In genomic region chr7:74289660-74290589, GRCh38 we compare ENCODE assay signal across 8 cellular contexts. TPM values are rescaled to one million over a fixed set of nuclear protein-coding genes. Genes with fewer than 3 reads are reported as not detected.
DNase-seq lines count a peak whose midpoint lies in the region; ATAC-seq and TF ChIP-seq lines count a peak whose summit lies in the region.

No MANE protein-coding gene starts in this region.

- no peak overlapping the region for H3K27ac Mint-ChIP-seq in Caco-2 (ENCODE audit: unreplicated experiment)

- H3K27ac ChIP-seq in neuronal stem cell (replicated peaks; ENCODE audit: low read length) = no peak overlapping the region

- H3K4me3 ChIP-seq in Caco-2 (ENCODE audit: low read depth, low read length) (peak overlapping the region; percentile 76), fibroblast of the aortic adventitia (ENCODE audit: low read depth, low read length) (peak overlapping the region; percentile 85), neuronal stem cell (ENCODE audit: low read length in 2 of 2) (peak overlapping the region; percentile 93 to 96)

- H3K79me1 ChIP-seq in neuronal stem cell (ENCODE audit: low read depth, low read length) = peaks cover 21% of the 10 kb centered on the region

- H2AK5ac ChIP-seq in neuronal stem cell (ENCODE audit: low read depth, low read length) = peak overlapping the region; percentile 97

- ATAC-seq in GM18517 (IDR thresholded peaks at IDR 0.05; ENCODE audit: unreplicated experiment) = no peak
- no peak for ATAC-seq in HG02870 (IDR thresholded peaks at IDR 0.05; ENCODE audit: unreplicated experiment)

- DNase-seq in Caco-2 = no peak
- peak; percentile 52 for DNase-seq in HT1080 (ENCODE audit: low read depth)
- DNase-seq in activated T-helper 1 cell treated with Interleukin-2 at 50 U/mL for 16 hours (ENCODE audit: low read depth) = peak; percentile 13
- DNase-seq in fibroblast of the aortic adventitia (ENCODE audit: low read depth) = peak; percentile 34
- no peak for DNase-seq in neuronal stem cell (ENCODE audit: low spot score)
- no peak for DNase-seq in GM10248 (ENCODE audit: extremely low spot score)

- peak overlapping the region; percentile 87 for H2BK5ac ChIP-seq in neuronal stem cell (ENCODE audit: low read length)

- H3K36me3 ChIP-seq in Caco-2 (ENCODE audit: control insufficient read depth, insufficient read depth, low read length) (no peaks in the 10 kb centered on the region), neuronal stem cell (replicated peaks in 1 of 2; ENCODE audit: control insufficient read depth in 2 of 2, insufficient read depth in 2 of 2, low read length in 2 of 2) (no peaks in the 10 kb centered on the region)

- peaks cover 54% of the 10 kb centered on the region for H3K4me1 ChIP-seq in Caco-2
- peaks cover 29 to 32% of the 10 kb centered on the region in 2 donors for H3K4me1 ChIP-seq in neuronal stem cell (ENCODE audit: control insufficient read depth in 2 of 2, insufficient read depth in 1 of 2, low read depth in 1 of 2, low read length in 2 of 2)

- H3K4ac ChIP-seq in neuronal stem cell (ENCODE audit: low read length) = peak overlapping the region; percentile 76

- peak overlapping the region; percentile 91 for H2BK15ac ChIP-seq in neuronal stem cell (ENCODE audit: low read length)

- H3K36me3 Mint-ChIP-seq in Caco-2 (ENCODE audit: insufficient read depth, unreplicated experiment) = peaks cover 19% of the 10 kb centered on the region

- no peak overlapping the region for H4K91ac ChIP-seq in neuronal stem cell (ENCODE audit: low read depth, low read length, poor library complexity)

- H3K27me3 Mint-ChIP-seq in Caco-2 (ENCODE audit: insufficient read depth, unreplicated experiment) = no peaks in the 10 kb centered on the region

- H3K4me2 ChIP-seq in neuronal stem cell (ENCODE audit: insufficient read depth, low read length, poor library complexity, severe bottlenecking) = peak overlapping the region; percentile 89

- no peak overlapping the region for H2BK12ac ChIP-seq in neuronal stem cell (ENCODE audit: low read length)

- TF ChIP-seq CTCF in Caco-2 (IDR thresholded peaks at IDR 0.05; ENCODE audit: insufficient read depth in 1 of 2, low read depth in 1 of 2, low read length in 1 of 2, severe bottlenecking in 1 of 2, unreplicated experiment in 1 of 2) (no peak), fibroblast of the aortic adventitia (IDR thresholded peaks at IDR 0.05; ENCODE audit: insufficient read depth, low read length) (no peak), GM10248 (IDR thresholded peaks at IDR 0.05; ENCODE audit: control extremely low read depth, extremely low read depth, low read depth, missing control alignments) (no peak)

- H3K18ac ChIP-seq in neuronal stem cell (ENCODE audit: low read length) = peak overlapping the region; percentile 99

- H2BK120ac ChIP-seq in neuronal stem cell (ENCODE audit: low read depth, low read length) = peak overlapping the region; percentile 87

- CTCF ChIA-PET in Caco-2 (lab: Charles Lee) (interaction anchor here (1.8 kb wide), 1 partner anchor 84 kb away, joined by 4 read pairs; no protein-coding TSS in a partner anchor), GM10248 (lab: Yijun Ruan, JAX) (interaction anchor here (0.7 to 3.0 kb wide), 4 partner anchors 15 to 111 kb away, joined by 3 to 12 read pairs (median 4); no protein-coding TSS in a partner anchor)

- intact Hi-C loops in Caco-2 (cut with micrococcal nuclease; ENCODE audit: unreplicated experiment) = loop anchor here (1.0 to 5.0 kb wide), 3 partner anchors 11 to 77 kb away; no protein-coding TSS in a partner anchor

- no CpG with 5 or more reads among the region's 59 CpGs for WGBS in neuronal stem cell (ENCODE audit: extremely low coverage in 2 of 2, insufficient read length in 2 of 2, insufficient replicate concordance in 1 of 2), 2 donors

- no TSS peak for BruUV-seq in Caco-2 (replicated peaks; lab: Mats Ljungman, UMichigan)

- peak overlapping the region; percentile 78 for H4K8ac ChIP-seq in neuronal stem cell (ENCODE audit: low read depth, low read length)

- H3K14ac ChIP-seq in neuronal stem cell (ENCODE audit: low read length) = peak overlapping the region; percentile 87

- H3K4me3 Mint-ChIP-seq in Caco-2 (ENCODE audit: unreplicated experiment) = peak overlapping the region; percentile 71

- peak overlapping the region; percentile 98 for H3K23ac ChIP-seq in neuronal stem cell (ENCODE audit: low read depth, low read length, poor library complexity)

- H3K9me3 Mint-ChIP-seq in Caco-2 (ENCODE audit: unreplicated experiment) = no peaks in the 10 kb centered on the region

- H3K9me3 ChIP-seq in Caco-2 (no peaks in the 10 kb centered on the region), neuronal stem cell (replicated peaks in 1 of 2; ENCODE audit: control insufficient read depth in 2 of 2, insufficient read depth in 1 of 2, low read depth in 1 of 2, low read length in 2 of 2) (no peaks in the 10 kb centered on the region)

- no peaks in the 10 kb centered on the region for H3K27me3 ChIP-seq in Caco-2 (replicated peaks; ENCODE audit: control insufficient read depth, insufficient read depth, low read length)
- H3K27me3 ChIP-seq in neuronal stem cell (ENCODE audit: control insufficient read depth in 3 of 3, insufficient read depth in 3 of 3, low read depth in 1 of 3, low read length in 3 of 3) = peaks cover 0 to 8% (median 0%) of the 10 kb centered on the region in 3 experiments

- H3K4me1 Mint-ChIP-seq in Caco-2 (ENCODE audit: low read depth, unreplicated experiment) = peaks cover 28% of the 10 kb centered on the region

- POLR2A ChIA-PET in Caco-2 (lab: Charles Lee) (interaction anchor here (0.6 to 0.9 kb wide), 2 partner anchors 10 to 520 kb away, joined by 3 to 4 read pairs; partner anchors contain the start of gene CLDN3), GM10248 (lab: Yijun Ruan, JAX) (interaction anchor here (1.4 kb wide), 1 partner anchor 11 kb away, joined by 3 read pairs; no protein-coding TSS in a partner anchor)

- H3K9ac ChIP-seq in neuronal stem cell (ENCODE audit: low read depth, low read length, poor library complexity) = peak overlapping the region; percentile 92

- H2AFZ ChIP-seq in neuronal stem cell (ENCODE audit: low read length) = peak overlapping the region; percentile 92

RNA-seq across cellular contexts. Expression of gene CLIP2, which starts 0.7 kb away (rescaled TPM):
- total RNA-seq in Caco-2 (2022) (19.5 and 23.5 TPM in 2 replicates), fibroblast of the aortic adventitia (ENCODE audit: low replicate concordance) (31.9 and 89.9 TPM in 2 replicates)
- total RNA-seq in HT1080 (2014; rRNA removed; shearing (Covaris generic)) = 29.3 and 31.5 TPM in 2 replicates
- 13.8 and 15.2 TPM in 2 replicates for polyA plus RNA-seq in HT1080 (2015; cell fraction: cytosol; rRNA removed)
- polyA plus RNA-seq in HT1080 (2015; cell fraction: nucleus; rRNA removed) = 17.8 and 19.5 TPM in 2 replicates
- polyA plus RNA-seq in neuronal stem cell (2013, experiment 1 of 2) = 20.1 TPM
- 18.7 TPM for polyA plus RNA-seq in neuronal stem cell (2013, experiment 2 of 2)

RNA-seq across cellular contexts. Expression of gene RFC2, which starts 35.7 kb away (rescaled TPM):
- total RNA-seq in Caco-2 (2022) (64.9 and 75.6 TPM in 2 replicates), fibroblast of the aortic adventitia (ENCODE audit: low replicate concordance) (2.5 and 39.0 TPM in 2 replicates)
- 103 and 114 TPM in 2 replicates for total RNA-seq in HT1080 (2014; rRNA removed; shearing (Covaris generic))
- polyA plus RNA-seq in HT1080 (2015; cell fraction: cytosol; rRNA removed) = 55.0 and 72.2 TPM in 2 replicates
- 32.8 and 35.4 TPM in 2 replicates for polyA plus RNA-seq in HT1080 (2015; cell fraction: nucleus; rRNA removed)
- 48.8 TPM for polyA plus RNA-seq in neuronal stem cell (2013, experiment 1 of 2)
- 48.1 TPM for polyA plus RNA-seq in neuronal stem cell (2013, experiment 2 of 2)

Comparison
In these comparisons a context has a peak if more than half of its experiments do, and no peak if none do; other contexts are left out.
1. DNase-seq: peak in HT1080 (single experiment), activated T-helper 1 cell treated with Interleukin-2 at 50 U/mL for 16 hours (single experiment) and fibroblast of the aortic adventitia (single experiment); none in Caco-2 (0 of 2), neuronal stem cell (single experiment) and GM10248 (single experiment).
2. Peak in every context shown above with its lines, with median percentiles within 50 percentile points of each other: H3K4me3 ChIP-seq.